Comparison of ENCODE assay signal across 22 cellular contexts in genomic region chr3:129973853-129974252, GRCh38. TPM values are rescaled to one million over a fixed set of nuclear protein-coding genes. Genes with fewer than 3 reads are reported as not detected.
DNase-seq lines count a peak whose midpoint lies in the region; ATAC-seq and TF ChIP-seq lines count a peak whose summit lies in the region.
"Had no signal": no experiment of that assay in that cellular context is flagged by ENCODE, and none has a peak within 500 bp of the region (broad histone marks: within the 10 kb centered on the region; RNA-seq: fewer than 3 reads in every experiment).

No MANE protein-coding gene starts in this region.

- H3K4ac ChIP-seq in neuronal stem cell (ENCODE audit: low read length) = no peak overlapping the region

- no peak overlapping the region for H2BK120ac ChIP-seq in neuronal stem cell (ENCODE audit: low read depth, low read length)

- no peak overlapping the region for H3K18ac ChIP-seq in neuronal stem cell (ENCODE audit: low read length)

- H3K79me1 ChIP-seq in neuronal stem cell (ENCODE audit: low read depth, low read length) = no peaks in the 10 kb centered on the region

- H3K4me3 ChIP-seq in CD8-positive, alpha-beta T cell (ENCODE audit: low read depth, low read length) = no peak overlapping the region
- H3K4me3 ChIP-seq in HUES48 (ENCODE audit: low read depth, low read length) (peak overlapping the region; percentile 52; the same call in 1 of the 2 replicates), iPS-18a (ENCODE audit: low read length) (peak overlapping the region; percentile 34), neuronal stem cell (ENCODE audit: low read length in 2 of 2) (no peak overlapping the region)
- H3K4me3 ChIP-seq: thyroid gland had no signal

- no peaks in the 10 kb centered on the region for H3K9me3 ChIP-seq in CD8-positive, alpha-beta T cell (ENCODE audit: low read length)
- H3K9me3 ChIP-seq in HUES48 (ENCODE audit: control insufficient read depth, insufficient read depth, low read length) (no peaks in the 10 kb centered on the region), iPS-18a (ENCODE audit: control insufficient read depth, low read depth, low read length) (no peaks in the 10 kb centered on the region), neuronal stem cell (replicated peaks in 1 of 2; ENCODE audit: control insufficient read depth in 2 of 2, insufficient read depth in 1 of 2, low read depth in 1 of 2, low read length in 2 of 2) (peaks cover 0 to 1% of the 10 kb centered on the region in 2 donors)
- H3K9me3 ChIP-seq: thyroid gland had no signal

- H3K4me1 ChIP-seq in CD8-positive, alpha-beta T cell (ENCODE audit: insufficient read depth, low read length) = peaks cover 6% of the 10 kb centered on the region
- H3K4me1 ChIP-seq in HUES48 (ENCODE audit: control insufficient read depth, insufficient read depth, low read length) (peaks cover 4% of the 10 kb centered on the region; the same call in 1 of the 2 replicates), iPS-18a (ENCODE audit: control insufficient read depth, low read depth, low read length) (peaks cover 5% of the 10 kb centered on the region), neuronal stem cell (ENCODE audit: control insufficient read depth in 2 of 2, insufficient read depth in 1 of 2, low read depth in 1 of 2, low read length in 2 of 2) (peaks cover 4 to 5% of the 10 kb centered on the region in 2 donors)

- CTCF ChIA-PET in CD8-positive, alpha-beta T cell (lab: Charles Lee) = no interaction called here

- H3K36me3 Mint-ChIP-seq in CD8-positive, alpha-beta T cell = no peaks in the 10 kb centered on the region
- H3K36me3 Mint-ChIP-seq: activated naive CD4-positive, alpha-beta T cell treated with anti-CD3 and anti-CD28 coated beads, Interleukin-2, amount 10 ng/mL, durations not matched to agents 7 days and 5 days had no signal

- H3K27ac ChIP-seq in CD8-positive, alpha-beta T cell (ENCODE audit: low read depth, low read length) = no peak overlapping the region
- H3K27ac ChIP-seq in HUES48 (ENCODE audit: low read depth, low read length) (no peak overlapping the region), iPS-18a (ENCODE audit: low read length) (no peak overlapping the region), neuronal stem cell (replicated peaks; ENCODE audit: low read length) (no peak overlapping the region)
- H3K27ac ChIP-seq: thyroid gland had no signal

- intact Hi-C loops in CD8-positive, alpha-beta T cell (cut with DNase I, micrococcal nuclease) = no loop called here

- ATAC-seq in CD8-positive, alpha-beta T cell = no peak
- ATAC-seq: HepG2 had no signal

- no peak overlapping the region for H3K23ac ChIP-seq in neuronal stem cell (ENCODE audit: low read depth, low read length, poor library complexity)

- H3K4me1 Mint-ChIP-seq in CD8-positive, alpha-beta T cell (ENCODE audit: low read depth) = peaks cover 11% of the 10 kb centered on the region

- peak overlapping the region; percentile 74 for H3K4me3 Mint-ChIP-seq in CD8-positive, alpha-beta T cell

- no peak overlapping the region for H2BK15ac ChIP-seq in neuronal stem cell (ENCODE audit: low read length)

- POLR2A ChIA-PET in CD8-positive, alpha-beta T cell (lab: Charles Lee) = no interaction called here

- no peak overlapping the region for H3K9ac ChIP-seq in HUES48 (ENCODE audit: low read depth, low read length)
- H3K9ac ChIP-seq in iPS-18a (ENCODE audit: low read length) = no peak overlapping the region
- H3K9ac ChIP-seq in neuronal stem cell (ENCODE audit: low read depth, low read length, poor library complexity) = no peak overlapping the region

- no peak overlapping the region for H4K91ac ChIP-seq in neuronal stem cell (ENCODE audit: low read depth, low read length, poor library complexity)

- H3K27me3 Mint-ChIP-seq in CD8-positive, alpha-beta T cell (ENCODE audit: low read depth) = peaks cover 52% of the 10 kb centered on the region

- H3K27ac Mint-ChIP-seq in CD8-positive, alpha-beta T cell = no peak overlapping the region
- H3K27ac Mint-ChIP-seq: activated naive CD4-positive, alpha-beta T cell treated with anti-CD3 and anti-CD28 coated beads, Interleukin-2, amount 10 ng/mL, durations not matched to agents 7 days and 5 days had no signal

- no peak overlapping the region for H2BK5ac ChIP-seq in neuronal stem cell (ENCODE audit: low read length)

- no peak overlapping the region for H2BK12ac ChIP-seq in neuronal stem cell (ENCODE audit: low read length)

- H3K27me3 ChIP-seq in CD8-positive, alpha-beta T cell (ENCODE audit: insufficient read depth, low read length) = peaks cover 21% of the 10 kb centered on the region
- H3K27me3 ChIP-seq in HUES48 (ENCODE audit: control insufficient read depth, insufficient read depth, low read length) = peaks cover 99% of the 10 kb centered on the region
- peaks cover 98% of the 10 kb centered on the region for H3K27me3 ChIP-seq in iPS-18a (ENCODE audit: control insufficient read depth, insufficient read depth, low read length)
- H3K27me3 ChIP-seq in neuronal stem cell (ENCODE audit: control insufficient read depth in 3 of 3, insufficient read depth in 3 of 3, low read depth in 1 of 3, low read length in 3 of 3) = peaks cover 23 to 93% (median 57%) of the 10 kb centered on the region in 3 experiments

- TF ChIP-seq CTCF in CD8-positive, alpha-beta T cell (IDR thresholded peaks at IDR 0.05) = no peak

- H2AK5ac ChIP-seq in neuronal stem cell (ENCODE audit: low read depth, low read length) = no peak overlapping the region

- H2AFZ ChIP-seq in neuronal stem cell (ENCODE audit: low read length) = peak overlapping the region; percentile 89

- H3K4me2 ChIP-seq in neuronal stem cell (ENCODE audit: insufficient read depth, low read length, poor library complexity, severe bottlenecking) = peak overlapping the region; percentile 75

- H3K14ac ChIP-seq in neuronal stem cell (ENCODE audit: low read length) = no peak overlapping the region

- DNase-seq in CD8-positive, alpha-beta T cell = no peak
- no peak for DNase-seq in neuronal stem cell (ENCODE audit: low spot score)
- no peak for DNase-seq in T-helper 1 cell
- no peak for DNase-seq in MV-4-11 (lab: John Stamatoyannopoulos, UW)
- DNase-seq in SHP77 treated with DMSO at 0.1 percent for 48 hours (lab: John Stamatoyannopoulos, UW) = no peak
- DNase-seq: activated CD4-positive, alpha-beta T cell treated with anti-CD3 and anti-CD28 coated beads, Interleukin-2, amount 50 U/mL, for 4 hours; activated naive CD4-positive, alpha-beta T cell treated with anti-CD3 and anti-CD28 coated beads, Interleukin-2, amount 10 ng/mL, durations not matched to agents 7 days and 5 days; activated T-cell treated with anti-CD3 and anti-CD28 coated beads, Interleukin-2, amount 50 U/mL, for 1 hour; foreskin fibroblast; hypothalamus; NCI-H2107; NCI-H510A treated with DMSO at 0.1 percent for 48 hours; occipital lobe; right cardiac atrium; SHP77; thyroid gland had no signal

- no peaks in the 10 kb centered on the region for H3K36me3 ChIP-seq in CD8-positive, alpha-beta T cell (ENCODE audit: insufficient read depth, low read length)
- H3K36me3 ChIP-seq in HUES48 (ENCODE audit: control insufficient read depth, insufficient read depth, low read length) (no peaks in the 10 kb centered on the region), iPS-18a (ENCODE audit: control insufficient read depth, low read depth, low read length) (no peaks in the 10 kb centered on the region), neuronal stem cell (replicated peaks in 1 of 2; ENCODE audit: control insufficient read depth in 2 of 2, insufficient read depth in 2 of 2, low read length in 2 of 2) (no peaks in the 10 kb centered on the region)
- H3K36me3 ChIP-seq: thyroid gland had no signal

- no peak overlapping the region for H4K8ac ChIP-seq in neuronal stem cell (ENCODE audit: low read depth, low read length)

- H3K9me3 Mint-ChIP-seq in CD8-positive, alpha-beta T cell = no peaks in the 10 kb centered on the region
- H3K9me3 Mint-ChIP-seq: activated naive CD4-positive, alpha-beta T cell treated with anti-CD3 and anti-CD28 coated beads, Interleukin-2, amount 10 ng/mL, durations not matched to agents 7 days and 5 days had no signal

- no CpG with 5 or more reads among the region's 11 CpGs for WGBS in neuronal stem cell (ENCODE audit: extremely low coverage in 2 of 2, insufficient read length in 2 of 2, insufficient replicate concordance in 1 of 2), 2 donors

RNA-seq across cellular contexts. Expression of gene TRH, which starts 0.7 kb away (rescaled TPM):
- total RNA-seq in CD8-positive, alpha-beta T cell = not detected
- 0.54 TPM for polyA plus RNA-seq in neuronal stem cell (2013, experiment 1 of 2)
- 0.71 TPM for polyA plus RNA-seq in neuronal stem cell (2013, experiment 2 of 2)
- total RNA-seq: G401; HepG2; mesenteric fat pad; right cardiac atrium; T-helper 1 cell treated with Interleukin-12 subunit alpha and Interleukin-12 subunit beta and Interleukin-4 antibody, amounts not matched to agents 30 ng/mL and 1 ng/mL, for 36 hours had no signal
- polyA plus RNA-seq: HepG2, right cardiac atrium had no signal

Comparison
In these comparisons a context has a peak if more than half of its experiments do, and no peak if none do; other contexts are left out.
1. H3K4me3 ChIP-seq: peak in HUES48 (single experiment) and iPS-18a (single experiment); none in CD8-positive, alpha-beta T cell (single experiment) and neuronal stem cell (0 of 2).